In genomic region chr6:72621243-72622093, GRCh38 we compare ENCODE assay signal across 9 cellular contexts. TPM values are rescaled to one million over a fixed set of nuclear protein-coding genes. Genes with fewer than 3 reads are reported as not detected.
DNase-seq lines count a peak whose midpoint lies in the region; TF ChIP-seq lines count a peak whose summit lies in the region.
"Had no signal": no experiment of that assay in that cellular context is flagged by ENCODE, and none has a peak within 500 bp of the region (broad histone marks: within the 10 kb centered on the region; RNA-seq: fewer than 3 reads in every experiment).

KCNQ5 (plus strand) TSS chr6:72622064.

- peaks cover 56% of the 10 kb centered on the region for H3K4me1 ChIP-seq in Karpas-422 (ENCODE audit: low read length)
- H3K4me1 ChIP-seq in ovary (ENCODE audit: insufficient read depth) = peaks cover 6% of the 10 kb centered on the region

- H3K27ac ChIP-seq in Karpas-422 (ENCODE audit: low read length) (peak within 1 kb of the TSS; percentile 96), ovary (no peak within 1 kb of the TSS)

- H3K9me3 ChIP-seq in Karpas-422 (ENCODE audit: low read length) (no peaks in the 10 kb centered on the region), ovary (no peaks in the 10 kb centered on the region)

- H3K36me3 ChIP-seq in Karpas-422 (ENCODE audit: insufficient read depth, low read length) = peaks cover 13% of the 10 kb centered on the region
- H3K36me3 ChIP-seq in ovary = no peaks in the 10 kb centered on the region

- 1% methylated on average over 52 to 62 of the region's 62 CpGs for WGBS in ovary, 3 donors

- no peak for TF ChIP-seq EP300 in ovary (IDR thresholded peaks at IDR 0.05)

- DNase-seq in activated CD8-positive, alpha-beta memory T cell treated with anti-CD3 and anti-CD28 coated beads for 48 hours (ENCODE audit: low read depth in 2 of 3, low spot score in 2 of 3) = peak in 2 of 3 experiments; percentile 23 to 31
- no peak for DNase-seq in activated CD8-positive, alpha-beta memory T cell treated with anti-CD3 and anti-CD28 coated beads, Interleukin-2, amount 50 U/mL, for 4 hours
- DNase-seq in Karpas-422 (peak; percentile 84), foreskin fibroblast (peak in 1 of 2 donors; percentile 53), ovary (no peak), MV-4-11 (lab: John Stamatoyannopoulos, UW) (no peak), superior temporal gyrus (ENCODE audit: extremely low spot score) (no peak)
- DNase-seq in activated T-cell treated with anti-CD3 and anti-CD28 coated beads, Interleukin-2, amount 50 U/mL, for 1 hour = peak; percentile 30

- peak within 1 kb of the TSS; percentile 99 for H3K9ac ChIP-seq in Karpas-422 (ENCODE audit: low read length)

- TF ChIP-seq CTCF in foreskin fibroblast (IDR thresholded peaks at IDR 0.05; ENCODE audit: low read depth, low read length) = no peak
- no peak for TF ChIP-seq CTCF in ovary (IDR thresholded peaks at IDR 0.05)

- H2AFZ ChIP-seq in Karpas-422 (ENCODE audit: low read length) = peak within 1 kb of the TSS; percentile 96

- H3K27me3 ChIP-seq in Karpas-422 (ENCODE audit: low read length) (no peaks in the 10 kb centered on the region), ovary (no peaks in the 10 kb centered on the region)

- H3K9me2 ChIP-seq in Karpas-422 (replicated peaks; ENCODE audit: insufficient read depth, low read length) = no peaks in the 10 kb centered on the region

- TF ChIP-seq POLR2A in ovary (IDR thresholded peaks at IDR 0.05) = no peak

- intact Hi-C loops in ovary (cut with DNase I) = no loop called here

- peak within 1 kb of the TSS; percentile 95 for H3K4me2 ChIP-seq in Karpas-422 (ENCODE audit: low read depth, low read length, poor library complexity, severe bottlenecking)

- H3K4me3 ChIP-seq in Karpas-422 (ENCODE audit: low read length) (peak within 1 kb of the TSS; percentile 97), foreskin fibroblast (ENCODE audit: low read depth in 1 of 2, low read length in 2 of 2) (peak within 1 kb of the TSS; percentile 72 to 74), ovary (peak within 1 kb of the TSS; percentile 18)

- no peaks in the 10 kb centered on the region for H4K20me1 ChIP-seq in Karpas-422 (ENCODE audit: insufficient read depth, low read depth, low read length)

- H3K79me2 ChIP-seq in Karpas-422 (ENCODE audit: low read length) = peaks cover 47% of the 10 kb centered on the region

RNA-seq across cellular contexts. Expression of gene KCNQ5, which starts in this region (rescaled TPM):
- total RNA-seq in Karpas-422 (2014; rRNA removed; shearing (Covaris generic); ENCODE audit: low replicate concordance) = 29.1 and 50.5 TPM in 2 replicates
- under 1 TPM in 5 of 7 donors, not detected in 2; 0.07 to 0.80 (median 0.20) TPM for total RNA-seq in ovary
- under 1 TPM; 0.02 to 0.12 TPM for polyA plus RNA-seq in ovary
- total RNA-seq: lung microvascular endothelial cell had no signal

Comparison
In these comparisons a context has a peak if more than half of its experiments do, and no peak if none do; other contexts are left out.
1. RNA of gene KCNQ5 (total RNA-seq): 29.1 to 50.5 TPM in Karpas-422; 0.07 to 0.80 TPM in ovary; every median in the first group is over 10 times any median in the second.
2. DNase-seq: peak in activated CD8-positive, alpha-beta memory T cell treated with anti-CD3 and anti-CD28 coated beads for 48 hours (2 of 3), Karpas-422 (single experiment) and activated T-cell treated with anti-CD3 and anti-CD28 coated beads, Interleukin-2, amount 50 U/mL, for 1 hour (single experiment); none in activated CD8-positive, alpha-beta memory T cell treated with anti-CD3 and anti-CD28 coated beads, Interleukin-2, amount 50 U/mL, for 4 hours (single experiment), ovary (0 of 5), MV-4-11 (single experiment) and superior temporal gyrus (single experiment).
3. H3K4me3 ChIP-seq: peak in every context shown above with its lines; median percentile 97 in Karpas-422; 73 in foreskin fibroblast; 18 in ovary.